27 cellular contexts compared by ENCODE assay signal in the genomic region with DNA sequence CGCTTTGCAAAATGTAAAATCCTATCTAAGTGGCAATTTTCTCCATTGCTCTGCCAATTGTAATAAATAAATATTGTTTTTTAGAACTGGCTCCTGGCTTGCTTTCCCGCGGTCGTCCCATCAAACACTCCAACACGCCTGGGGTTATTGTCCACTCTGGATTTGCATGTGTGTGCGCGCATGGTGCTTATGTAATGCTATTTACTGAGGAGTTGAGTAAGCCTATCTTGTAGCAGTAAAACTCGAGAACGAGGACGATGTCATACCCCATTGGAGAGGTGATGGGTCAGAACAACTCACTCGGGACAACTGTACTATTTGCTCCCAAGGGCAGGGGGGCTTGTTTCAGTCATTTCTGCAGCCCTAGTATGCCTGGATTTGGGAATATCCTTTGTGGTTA.
"Had no signal": no experiment of that assay in that cellular context is flagged by ENCODE, and none has a peak within 500 bp of the region (broad histone marks: within the 10 kb centered on the region; RNA-seq: fewer than 3 reads in every experiment).

No MANE protein-coding gene starts in this region.

- H3K4me3 ChIP-seq: SK-N-MC had no signal

- ATAC-seq: activated T-cell treated with anti-CD3 and anti-CD28 coated beads, Interleukin-2, amount 50 U/mL, for 4 hours; Panc1; Right ventricle myocardium inferior; T-cell had no signal

- DNase-seq: activated B cell treated with CpG ODN at 0.5 μM for 24 hours; activated CD4-positive, alpha-beta memory T cell treated with anti-CD3 and anti-CD28 coated beads for 36 hours; activated CD4-positive, alpha-beta T cell treated with anti-CD3 and anti-CD28 coated beads for 1 hour; activated CD4-positive, alpha-beta T cell treated with anti-CD3 and anti-CD28 coated beads, Interleukin-2, amount 10 ng/mL, durations not matched to agents 7 days and 5 days; activated CD8-positive, alpha-beta memory T cell treated with anti-CD3 and anti-CD28 coated beads for 24 hours; activated gamma-delta T cell treated with Interleukin-2 at 50 U/mL for 16 hours; activated naive CD4-positive, alpha-beta T cell treated with anti-CD3 and anti-CD28 coated beads, Interleukin-2, amount 10 ng/mL, durations not matched to agents 7 days and 5 days; activated naive CD8-positive, alpha-beta T cell treated with anti-CD3 and anti-CD28 coated beads for 36 hours; activated T-cell treated with anti-CD3 and anti-CD28 coated beads, Interleukin-2, amount 50 U/mL, for 4 hours; caudate nucleus; MM.1S; NCI-H1105 treated with DMSO at 0.1 percent for 48 hours; NCI-H146; NCI-H187 treated with DMSO at 0.1 percent for 48 hours; NCI-H2107; NCI-H2171 treated with DMSO at 0.1 percent for 48 hours; NCI-H226; NCI-H69; NK-92 treated with Interleukin-12 subunit alpha and Interleukin-12 subunit beta, amount 100 ng/mL, for 24 hours; OCI-M1; RPMI8226; T-cell; T-helper 2 cell; T1000 had no signal
